ENCODE assay signal across 25 cellular contexts in genomic region chrX:118352566-118352965, GRCh38. TPM values are rescaled to one million over a fixed set of nuclear protein-coding genes. Genes with fewer than 3 reads are reported as not detected.
DNase-seq lines count a peak whose midpoint lies in the region; ATAC-seq lines count a peak whose summit lies in the region.
"Had no signal": no experiment of that assay in that cellular context is flagged by ENCODE, and none has a peak within 500 bp of the region (broad histone marks: within the 10 kb centered on the region; RNA-seq: fewer than 3 reads in every experiment).

No MANE protein-coding gene starts in this region.

- H3K9me3 ChIP-seq in T-helper 17 cell (ENCODE audit: control insufficient read depth, low read length, poor library complexity, severe bottlenecking): no peaks in the 10 kb centered on the region
- H3K9me3 ChIP-seq: BLaER1 treated with 17β-estradiol and CSF1 and Interleukin-3, amounts not matched to agents 10 nM and 100 nM; HAP-1; suprapubic skin had no signal

- H3K9me3 Mint-ChIP-seq in stimulated activated naive CD8-positive, alpha-beta T cell treated with anti-CD3 and anti-CD28 coated beads, Interleukin-15, Interleukin-2, amounts not matched to agents 100 ng/mL and 50 ng/mL, for 24 hours: no peaks in the 10 kb centered on the region
- H3K9me3 Mint-ChIP-seq in stimulated activated naive CD8-positive, alpha-beta T cell treated with anti-CD3 and anti-CD28 coated beads, Interleukin-15, amount 100 ng/mL, for 72 hours: no peaks in the 10 kb centered on the region
- no peaks in the 10 kb centered on the region for H3K9me3 Mint-ChIP-seq in memory B cell
- H3K9me3 Mint-ChIP-seq: activated T-cell treated with anti-CD3 and anti-CD28 coated beads, Interleukin-2, amount 50 U/mL, for 24 hours; dendritic cell treated with granulocyte-macrophage colony-stimulating factor and Interleukin-4, amounts not matched to agents 40 ng/mL and 50 ng/mL, for 4 days had no signal

- H3K27ac ChIP-seq in caudate nucleus (ENCODE audit: low read depth, low read length): no peak overlapping the region
- H3K27ac ChIP-seq: BLaER1 treated with 17β-estradiol and CSF1 and Interleukin-3, amounts not matched to agents 10 nM and 100 nM; HL-60; SK-N-MC; skin epidermis; suprapubic skin had no signal

- H3K27ac Mint-ChIP-seq in stimulated activated naive CD8-positive, alpha-beta T cell treated with anti-CD3 and anti-CD28 coated beads, Interleukin-15, Interleukin-2, amounts not matched to agents 100 ng/mL and 50 ng/mL, for 24 hours: no peak overlapping the region
- peak overlapping the region in 1 of 2 donors; percentile 75 for H3K27ac Mint-ChIP-seq in stimulated activated naive CD8-positive, alpha-beta T cell treated with anti-CD3 and anti-CD28 coated beads, Interleukin-15, amount 100 ng/mL, for 72 hours
- H3K27ac Mint-ChIP-seq in T-helper 17 cell: peak overlapping the region; percentile 76
- H3K27ac Mint-ChIP-seq in memory B cell: peak overlapping the region; percentile 75
- H3K27ac Mint-ChIP-seq: activated T-cell treated with anti-CD3 and anti-CD28 coated beads, Interleukin-2, amount 50 U/mL, for 24 hours; dendritic cell treated with granulocyte-macrophage colony-stimulating factor and Interleukin-4, amounts not matched to agents 40 ng/mL and 50 ng/mL, for 4 days had no signal

- peaks cover 72% of the 10 kb centered on the region for H3K4me1 Mint-ChIP-seq in stimulated activated naive CD8-positive, alpha-beta T cell treated with anti-CD3 and anti-CD28 coated beads, Interleukin-15, Interleukin-2, amounts not matched to agents 100 ng/mL and 50 ng/mL, for 24 hours (ENCODE audit: low read depth)
- peaks cover 56% of the 10 kb centered on the region for H3K4me1 Mint-ChIP-seq in stimulated activated naive CD8-positive, alpha-beta T cell treated with anti-CD3 and anti-CD28 coated beads, Interleukin-15, amount 100 ng/mL, for 72 hours
- H3K4me1 Mint-ChIP-seq in T-helper 17 cell (peaks cover 28% of the 10 kb centered on the region), memory B cell (peaks cover 25% of the 10 kb centered on the region)

- ATAC-seq in stimulated activated naive CD8-positive, alpha-beta T cell treated with anti-CD3 and anti-CD28 coated beads, Interleukin-15, amount 100 ng/mL, for 72 hours: no peak
- peak; percentile 64 for ATAC-seq in T-helper 17 cell
- ATAC-seq in memory B cell (ENCODE audit: low read depth): no peak
- ATAC-seq in activated CD4-positive, CD25-positive, alpha-beta regulatory T cell treated with anti-CD3 and anti-CD28 coated beads, Interleukin-2, amount 50 U/mL, for 24 hours: no peak
- ATAC-seq: HepG2 had no signal

- no peak for DNase-seq in stimulated activated naive CD8-positive, alpha-beta T cell treated with anti-CD3 and anti-CD28 coated beads, Interleukin-15, amount 100 ng/mL, for 72 hours
- DNase-seq in T-helper 17 cell (no peak), memory B cell (ENCODE audit: low spot score in 2 of 2) (no peak), T1000 (lab: John Stamatoyannopoulos, UW) (no peak), caudate nucleus (lab: John Stamatoyannopoulos, UW) (no peak)
- DNase-seq in effector CD8-positive, alpha-beta T cell (lab: John Stamatoyannopoulos, UW): no peak
- DNase-seq: activated CD4-positive, CD25-positive, alpha-beta regulatory T cell; activated T-cell treated with anti-CD3 and anti-CD28 coated beads, Interleukin-2, amount 50 U/mL, for 24 hours; NCI-H1105; NCI-H2029 treated with DMSO at 0.1 percent for 48 hours; NCI-H2227 treated with DMSO at 0.1 percent for 48 hours; NCI-H69; nucleus accumbens; RPMI8226; stimulated activated CD4-positive, alpha-beta T cell treated with anti-CD3 and anti-CD28 coated beads, Interleukin-1b, Interleukin-23, amount 100 ng/mL, for 48 hours had no signal

- H3K36me3 Mint-ChIP-seq in stimulated activated naive CD8-positive, alpha-beta T cell treated with anti-CD3 and anti-CD28 coated beads, Interleukin-15, Interleukin-2, amounts not matched to agents 100 ng/mL and 50 ng/mL, for 24 hours (ENCODE audit: low read depth): no peaks in the 10 kb centered on the region
- H3K36me3 Mint-ChIP-seq in T-helper 17 cell (ENCODE audit: low read depth) (no peaks in the 10 kb centered on the region), memory B cell (no peaks in the 10 kb centered on the region)

- H3K4me3 Mint-ChIP-seq in stimulated activated naive CD8-positive, alpha-beta T cell treated with anti-CD3 and anti-CD28 coated beads, Interleukin-15, Interleukin-2, amounts not matched to agents 100 ng/mL and 50 ng/mL, for 24 hours: peak overlapping the region; percentile 30
- H3K4me3 Mint-ChIP-seq in stimulated activated naive CD8-positive, alpha-beta T cell treated with anti-CD3 and anti-CD28 coated beads, Interleukin-15, amount 100 ng/mL, for 72 hours: no peak overlapping the region
- H3K4me3 Mint-ChIP-seq in T-helper 17 cell: peak overlapping the region; percentile 69
- H3K4me3 Mint-ChIP-seq in memory B cell: no peak overlapping the region
- H3K4me3 Mint-ChIP-seq: activated T-cell treated with anti-CD3 and anti-CD28 coated beads, Interleukin-2, amount 50 U/mL, for 24 hours; dendritic cell treated with granulocyte-macrophage colony-stimulating factor and Interleukin-4, amounts not matched to agents 40 ng/mL and 50 ng/mL, for 4 days had no signal

- no peaks in the 10 kb centered on the region for H3K27me3 Mint-ChIP-seq in stimulated activated naive CD8-positive, alpha-beta T cell treated with anti-CD3 and anti-CD28 coated beads, Interleukin-15, Interleukin-2, amounts not matched to agents 100 ng/mL and 50 ng/mL, for 24 hours
- no peaks in the 10 kb centered on the region for H3K27me3 Mint-ChIP-seq in stimulated activated naive CD8-positive, alpha-beta T cell treated with anti-CD3 and anti-CD28 coated beads, Interleukin-15, amount 100 ng/mL, for 72 hours
- H3K27me3 Mint-ChIP-seq in T-helper 17 cell (no peaks in the 10 kb centered on the region), memory B cell (no peaks in the 10 kb centered on the region)
- H3K27me3 Mint-ChIP-seq: activated T-cell treated with anti-CD3 and anti-CD28 coated beads, Interleukin-2, amount 50 U/mL, for 24 hours; dendritic cell treated with granulocyte-macrophage colony-stimulating factor and Interleukin-4, amounts not matched to agents 40 ng/mL and 50 ng/mL, for 4 days had no signal

RNA-seq across cellular contexts. Expression of gene WDR44, which starts 6.7 kb away (rescaled TPM):
- 10 to 100 TPM; 15.4 to 18.0 TPM for total RNA-seq in T-helper 17 cell

Comparison
In these comparisons a context has a peak if more than half of its experiments do, and no peak if none do; other contexts are left out.
1. H3K4me3 Mint-ChIP-seq: peak in stimulated activated naive CD8-positive, alpha-beta T cell treated with anti-CD3 and anti-CD28 coated beads, Interleukin-15, Interleukin-2, amounts not matched to agents 100 ng/mL and 50 ng/mL, for 24 hours (single experiment) and T-helper 17 cell (single experiment); none in stimulated activated naive CD8-positive, alpha-beta T cell treated with anti-CD3 and anti-CD28 coated beads, Interleukin-15, amount 100 ng/mL, for 72 hours (0 of 2) and memory B cell (single experiment).